Comparison of ENCODE assay signal across 1 cellular context in the genomic region with DNA sequence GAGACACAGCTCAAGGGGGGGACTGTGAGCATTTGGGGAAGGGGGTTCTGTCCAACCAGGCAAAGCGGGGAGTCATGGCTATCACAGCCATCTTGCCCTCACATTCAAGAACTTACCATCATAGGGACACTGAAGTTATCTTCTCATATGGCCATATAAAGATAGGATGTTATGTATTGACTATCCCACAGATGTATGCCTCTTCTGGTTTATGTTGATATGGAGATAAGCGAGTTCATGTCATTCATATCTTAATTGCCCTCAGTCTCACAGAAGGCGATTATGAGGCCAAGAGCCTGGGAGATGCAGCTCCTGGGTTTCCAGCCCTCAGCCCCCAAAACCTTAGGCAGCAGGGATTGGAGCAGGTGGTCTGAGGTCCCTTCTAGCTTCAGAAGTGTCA.
TF ChIP-seq lines count a peak whose summit lies in the region.

No MANE protein-coding gene starts in this region.

TF ChIP-seq in K562, 482 proteins besides CTCF, POLR2A, EP300 and RAD21 (continued from another document):
- TF ChIP-seq SIX5 (IDR thresholded peaks at IDR 0.05; ENCODE audit: borderline replicate concordance in 1 of 2, insufficient read depth in 1 of 2, low read depth in 1 of 2, low read length in 2 of 2) (no peak), SPI1 (IDR thresholded peaks at IDR 0.05; ENCODE audit: borderline replicate concordance, low read depth, low read length) (no peak), CCAR2 (IDR thresholded peaks at IDR 0.05; ENCODE audit: low read depth, low read length) (no peak), NFIX (CRISPR knock-in tag; IDR thresholded peaks at IDR 0.05; ENCODE audit: low read depth) (no peak), ZNF75A (CRISPR knock-in tag; IDR thresholded peaks at IDR 0.05) (no peak), KDM5B (IDR thresholded peaks at IDR 0.05; ENCODE audit: insufficient replicate concordance, low read depth, low read length) (no peak), SMAD4 (CRISPR knock-in tag; conservative IDR thresholded peaks at IDR 0.05) (0 out of 2 replicates have a peak, but pooled peaks have one; percentile 11), NFATC3 (IDR thresholded peaks at IDR 0.05) (no peak), POLR2B (IDR thresholded peaks at IDR 0.05; ENCODE audit: low read depth, partially characterized antibody) (no peak), ARID1B (IDR thresholded peaks at IDR 0.05) (peak; percentile 82), DDX20 (tag; IDR thresholded peaks at IDR 0.05; ENCODE audit: low read depth) (no peak), ZNF551 (CRISPR knock-in tag; IDR thresholded peaks at IDR 0.05) (no peak)
- TF ChIP-seq, protein P1, sequence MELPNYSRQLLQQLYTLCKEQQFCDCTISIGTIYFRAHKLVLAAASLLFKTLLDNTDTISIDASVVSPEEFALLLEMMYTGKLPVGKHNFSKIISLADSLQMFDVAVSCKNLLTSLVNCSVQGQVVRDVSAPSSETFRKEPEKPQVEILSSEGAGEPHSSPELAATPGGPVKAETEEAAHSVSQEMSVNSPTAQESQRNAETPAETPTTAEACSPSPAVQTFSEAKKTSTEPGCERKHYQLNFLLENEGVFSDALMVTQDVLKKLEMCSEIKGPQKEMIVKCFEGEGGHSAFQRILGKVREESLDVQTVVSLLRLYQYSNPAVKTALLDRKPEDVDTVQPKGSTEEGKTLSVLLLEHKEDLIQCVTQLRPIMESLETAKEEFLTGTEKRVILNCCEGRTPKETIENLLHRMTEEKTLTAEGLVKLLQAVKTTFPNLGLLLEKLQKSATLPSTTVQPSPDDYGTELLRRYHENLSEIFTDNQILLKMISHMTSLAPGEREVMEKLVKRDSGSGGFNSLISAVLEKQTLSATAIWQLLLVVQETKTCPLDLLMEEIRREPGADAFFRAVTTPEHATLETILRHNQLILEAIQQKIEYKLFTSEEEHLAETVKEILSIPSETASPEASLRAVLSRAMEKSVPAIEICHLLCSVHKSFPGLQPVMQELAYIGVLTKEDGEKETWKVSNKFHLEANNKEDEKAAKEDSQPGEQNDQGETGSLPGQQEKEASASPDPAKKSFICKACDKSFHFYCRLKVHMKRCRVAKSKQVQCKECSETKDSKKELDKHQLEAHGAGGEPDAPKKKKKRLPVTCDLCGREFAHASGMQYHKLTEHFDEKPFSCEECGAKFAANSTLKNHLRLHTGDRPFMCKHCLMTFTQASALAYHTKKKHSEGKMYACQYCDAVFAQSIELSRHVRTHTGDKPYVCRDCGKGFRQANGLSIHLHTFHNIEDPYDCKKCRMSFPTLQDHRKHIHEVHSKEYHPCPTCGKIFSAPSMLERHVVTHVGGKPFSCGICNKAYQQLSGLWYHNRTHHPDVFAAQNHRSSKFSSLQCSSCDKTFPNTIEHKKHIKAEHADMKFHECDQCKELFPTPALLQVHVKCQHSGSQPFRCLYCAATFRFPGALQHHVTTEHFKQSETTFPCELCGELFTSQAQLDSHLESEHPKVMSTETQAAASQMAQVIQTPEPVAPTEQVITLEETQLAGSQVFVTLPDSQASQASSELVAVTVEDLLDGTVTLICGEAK (IDR thresholded peaks at IDR 0.05) = no peak
- TF ChIP-seq, protein P1 (CRISPR knock-in tag; IDR thresholded peaks at IDR 0.05) = no peak
- TF ChIP-seq, protein P2, sequence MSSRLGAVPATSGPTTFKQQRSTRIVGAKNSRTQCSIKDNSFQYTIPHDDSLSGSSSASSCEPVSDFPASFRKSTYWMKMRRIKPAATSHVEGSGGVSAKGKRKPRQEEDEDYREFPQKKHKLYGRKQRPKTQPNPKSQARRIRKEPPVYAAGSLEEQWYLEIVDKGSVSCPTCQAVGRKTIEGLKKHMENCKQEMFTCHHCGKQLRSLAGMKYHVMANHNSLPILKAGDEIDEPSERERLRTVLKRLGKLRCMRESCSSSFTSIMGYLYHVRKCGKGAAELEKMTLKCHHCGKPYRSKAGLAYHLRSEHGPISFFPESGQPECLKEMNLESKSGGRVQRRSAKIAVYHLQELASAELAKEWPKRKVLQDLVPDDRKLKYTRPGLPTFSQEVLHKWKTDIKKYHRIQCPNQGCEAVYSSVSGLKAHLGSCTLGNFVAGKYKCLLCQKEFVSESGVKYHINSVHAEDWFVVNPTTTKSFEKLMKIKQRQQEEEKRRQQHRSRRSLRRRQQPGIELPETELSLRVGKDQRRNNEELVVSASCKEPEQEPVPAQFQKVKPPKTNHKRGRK (tag; IDR thresholded peaks at IDR 0.05) = no peak
- TF ChIP-seq, protein P3, sequence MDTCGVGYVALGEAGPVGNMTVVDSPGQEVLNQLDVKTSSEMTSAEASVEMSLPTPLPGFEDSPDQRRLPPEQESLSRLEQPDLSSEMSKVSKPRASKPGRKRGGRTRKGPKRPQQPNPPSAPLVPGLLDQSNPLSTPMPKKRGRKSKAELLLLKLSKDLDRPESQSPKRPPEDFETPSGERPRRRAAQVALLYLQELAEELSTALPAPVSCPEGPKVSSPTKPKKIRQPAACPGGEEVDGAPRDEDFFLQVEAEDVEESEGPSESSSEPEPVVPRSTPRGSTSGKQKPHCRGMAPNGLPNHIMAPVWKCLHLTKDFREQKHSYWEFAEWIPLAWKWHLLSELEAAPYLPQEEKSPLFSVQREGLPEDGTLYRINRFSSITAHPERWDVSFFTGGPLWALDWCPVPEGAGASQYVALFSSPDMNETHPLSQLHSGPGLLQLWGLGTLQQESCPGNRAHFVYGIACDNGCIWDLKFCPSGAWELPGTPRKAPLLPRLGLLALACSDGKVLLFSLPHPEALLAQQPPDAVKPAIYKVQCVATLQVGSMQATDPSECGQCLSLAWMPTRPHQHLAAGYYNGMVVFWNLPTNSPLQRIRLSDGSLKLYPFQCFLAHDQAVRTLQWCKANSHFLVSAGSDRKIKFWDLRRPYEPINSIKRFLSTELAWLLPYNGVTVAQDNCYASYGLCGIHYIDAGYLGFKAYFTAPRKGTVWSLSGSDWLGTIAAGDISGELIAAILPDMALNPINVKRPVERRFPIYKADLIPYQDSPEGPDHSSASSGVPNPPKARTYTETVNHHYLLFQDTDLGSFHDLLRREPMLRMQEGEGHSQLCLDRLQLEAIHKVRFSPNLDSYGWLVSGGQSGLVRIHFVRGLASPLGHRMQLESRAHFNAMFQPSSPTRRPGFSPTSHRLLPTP (IDR thresholded peaks at IDR 0.05; ENCODE audit: borderline replicate concordance, extremely low read depth, insufficient read length) = no peak
- TF ChIP-seq, protein P4, sequence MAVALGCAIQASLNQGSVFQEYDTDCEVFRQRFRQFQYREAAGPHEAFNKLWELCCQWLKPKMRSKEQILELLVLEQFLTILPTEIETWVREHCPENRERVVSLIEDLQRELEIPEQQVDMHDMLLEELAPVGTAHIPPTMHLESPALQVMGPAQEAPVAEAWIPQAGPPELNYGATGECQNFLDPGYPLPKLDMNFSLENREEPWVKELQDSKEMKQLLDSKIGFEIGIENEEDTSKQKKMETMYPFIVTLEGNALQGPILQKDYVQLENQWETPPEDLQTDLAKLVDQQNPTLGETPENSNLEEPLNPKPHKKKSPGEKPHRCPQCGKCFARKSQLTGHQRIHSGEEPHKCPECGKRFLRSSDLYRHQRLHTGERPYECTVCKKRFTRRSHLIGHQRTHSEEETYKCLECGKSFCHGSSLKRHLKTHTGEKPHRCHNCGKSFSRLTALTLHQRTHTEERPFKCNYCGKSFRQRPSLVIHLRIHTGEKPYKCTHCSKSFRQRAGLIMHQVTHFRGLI (CRISPR knock-in tag; IDR thresholded peaks at IDR 0.05) = no peak
